In genomic region chr1:38896169-38896568, GRCh38 we compare ENCODE assay signal across 29 cellular contexts. TPM values are rescaled to one million over a fixed set of nuclear protein-coding genes. Genes with fewer than 3 reads are reported as not detected.
"Had no signal": no experiment of that assay in that cellular context is flagged by ENCODE, and none has a peak within 500 bp of the region (broad histone marks: within the 10 kb centered on the region; RNA-seq: fewer than 3 reads in every experiment).

No MANE protein-coding gene starts in this region.

- ATAC-seq: stimulated activated effector memory CD8-positive, alpha-beta T cell treated with anti-CD3 and anti-CD28 coated beads, Interleukin-12 subunit alpha, Interleukin-12 subunit beta, amount 100 ng/mL, for 72 hours; stimulated activated memory B cell treated with anti-CD40 and anti-IgM and Interleukin-4, amounts not matched to agents 10 μg/mL and 1 μg/mL and 100 μg/mL, for 72 hours; stimulated activated naive B cell treated with anti-CD40 and anti-IgM and Interleukin-4, amounts not matched to agents 10 μg/mL and 1 μg/mL and 100 μg/mL, for 72 hours; stimulated activated naive CD8-positive, alpha-beta T cell treated with anti-CD3 and anti-CD28 coated beads, Interleukin-15, amount 100 ng/mL, for 72 hours; stimulated activated naive CD8-positive, alpha-beta T cell treated with anti-CD3 and anti-CD28 coated beads, Interleukin-15, Interleukin-2, amounts not matched to agents 100 U/mL and 50 U/mL, for 24 hours; upper lobe of right lung had no signal

- FAIRE-seq: urothelium cell line had no signal

- H3K4me3 ChIP-seq: stomach, suprapubic skin, testis, thoracic aorta, thyroid gland, tibial artery, tibial nerve, transverse colon, upper lobe of left lung, upper lobe of right lung, uterus, vagina had no signal

- H3K27ac ChIP-seq: stomach, suprapubic skin, testis, thoracic aorta, thyroid gland, tibial artery, tibial nerve, transverse colon, upper lobe of left lung, upper lobe of right lung, uterus, vagina had no signal

- H3K27me3 ChIP-seq: stomach, suprapubic skin, testis, thyroid gland, tibial artery, tibial nerve, transverse colon, upper lobe of left lung, upper lobe of right lung, uterus, vagina had no signal

- DNase-seq: stimulated activated CD4-positive, alpha-beta T cell treated with anti-CD3 and anti-CD28 coated beads, Interleukin-2, amount 100 ng/mL, for 48 hours; stimulated activated CD4-positive, alpha-beta T cell treated with anti-CD3 and anti-CD28 coated beads, Interleukin-4, amount 100 ng/mL, for 1 hour; stimulated activated CD4-positive, alpha-beta T cell treated with anti-CD3 and anti-CD28 coated beads, Interleukin-4, amount 100 ng/mL, for 24 hours; stimulated activated CD4-positive, alpha-beta T cell treated with anti-CD3 and anti-CD28 coated beads, Interleukin-4, amount 100 ng/mL, for 4 hours; stimulated activated CD8-positive, alpha-beta memory T cell treated with anti-CD3 and anti-CD28 coated beads, Interleukin-4, amount 100 ng/mL, for 48 hours; stimulated activated naive B cell treated with anti-CD40 and anti-IgM and Interleukin-4, amounts not matched to agents 10 μg/mL and 1 μg/mL and 100 μg/mL, for 72 hours; stimulated activated naive CD4-positive, alpha-beta T cell; stimulated activated naive CD4-positive, alpha-beta T cell treated with Interleukin-2 at 50 U/mL for 16 hours; stimulated activated naive CD8-positive, alpha-beta T cell treated with anti-CD3 and anti-CD28 coated beads, Interleukin-15, amount 100 ng/mL, for 72 hours; stimulated activated naive CD8-positive, alpha-beta T cell treated with anti-CD3 and anti-CD28 coated beads, Interleukin-15, Interleukin-2, amounts not matched to agents 100 U/mL and 50 U/mL, for 24 hours; stomach; substantia nigra; testis; thyroid gland; tibial artery; transverse colon; upper lobe of left lung; upper lobe of right lung; uterus had no signal

- H3K9me3 ChIP-seq: stomach, suprapubic skin, testis, thoracic aorta, thyroid gland, tibial artery, tibial nerve, transverse colon, upper lobe of left lung, upper lobe of right lung, uterus, vagina had no signal

- H3K4me1 ChIP-seq: stomach, suprapubic skin, testis, thyroid gland, tibial artery, tibial nerve, upper lobe of left lung, upper lobe of right lung, uterus, vagina had no signal

- H3K36me3 ChIP-seq: thoracic aorta, thyroid gland, tibial artery, tibial nerve, transverse colon, upper lobe of left lung, upper lobe of right lung, uterus, vagina had no signal

RNA-seq across cellular contexts. Expression of gene GJA9, which starts 14.8 kb away (rescaled TPM):
- total RNA-seq: subcutaneous adipose tissue, temporal lobe, thoracic aorta, thyroid gland, tibial nerve, upper lobe of left lung, upper lobe of right lung, uterus, vagina had no signal
- polyA plus RNA-seq: urinary bladder had no signal

RNA-seq across cellular contexts. Expression of gene RHBDL2, which starts 45.5 kb away (rescaled TPM):
- total RNA-seq: thyroid gland had no signal
